In the genomic region with DNA sequence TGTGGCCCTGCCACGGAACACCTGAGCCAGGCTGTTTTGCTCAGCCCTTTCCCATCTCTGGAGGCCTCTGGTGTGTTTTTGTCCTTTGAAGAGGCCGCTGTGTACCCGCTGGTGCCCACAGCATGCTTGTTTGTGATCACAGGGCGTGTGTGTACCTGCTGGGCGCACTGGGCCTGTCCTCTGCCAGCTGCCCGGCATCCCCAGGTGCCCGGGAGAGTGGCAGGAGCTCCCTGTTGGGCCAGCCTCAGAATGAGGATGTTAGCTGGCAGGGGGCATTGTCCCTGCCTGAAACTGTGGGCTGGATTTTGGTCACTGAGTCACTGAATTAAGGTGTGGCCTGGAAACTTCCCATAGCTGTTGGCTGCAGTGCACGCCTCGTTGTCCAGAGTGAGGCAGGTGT, we compare ENCODE assay signal across 18 cellular contexts. TPM values are rescaled to one million over a fixed set of nuclear protein-coding genes. Genes with fewer than 3 reads are reported as not detected.
DNase-seq lines count a peak whose midpoint lies in the region; ATAC-seq, FAIRE-seq and TF ChIP-seq lines count a peak whose summit lies in the region.
"Had no signal": no experiment of that assay in that cellular context is flagged by ENCODE, and none has a peak within 500 bp of the region (broad histone marks: within the 10 kb centered on the region; RNA-seq: fewer than 3 reads in every experiment).

No MANE protein-coding gene starts in this region.

- H3K4me1 ChIP-seq in A673 (ENCODE audit: insufficient read depth, low read length, poor library complexity, severe bottlenecking) (peaks cover 30% of the 10 kb centered on the region), lower lobe of right lung (peaks cover 43% of the 10 kb centered on the region)
- H3K4me1 ChIP-seq: adrenal gland had no signal

- no peak for DNase-seq in A673 (ENCODE audit: low spot score)
- DNase-seq in NCI-H2081 treated with DMSO at 0.1 percent for 48 hours (lab: John Stamatoyannopoulos, UW): peak; percentile 30
- no peak for DNase-seq in lower lobe of right lung
- no peak for DNase-seq in naive thymus-derived CD8-positive, alpha-beta T cell
- DNase-seq in GM19239 (ENCODE audit: insufficient read length, low spot score): no peak
- DNase-seq: activated CD8-positive, alpha-beta T cell treated with anti-CD3 and anti-CD28 coated beads for 36 hours; adrenal gland; HFFc6; natural killer cell; NCI-H2171 treated with DMSO at 0.1 percent for 48 hours; stimulated activated CD4-positive, alpha-beta T cell treated with anti-CD3 and anti-CD28 coated beads, Interleukin-1b, Interleukin-23, amount 100 ng/mL, for 48 hours had no signal

- no peaks in the 10 kb centered on the region for H3K9me3 Mint-ChIP-seq in naive thymus-derived CD8-positive, alpha-beta T cell
- H3K9me3 Mint-ChIP-seq: activated CD8-positive, alpha-beta T cell treated with anti-CD3 and anti-CD28 coated beads for 36 hours; HFFc6; natural killer cell had no signal

- no peaks in the 10 kb centered on the region for H3K36me3 Mint-ChIP-seq in naive thymus-derived CD8-positive, alpha-beta T cell
- H3K36me3 Mint-ChIP-seq: natural killer cell had no signal

- H3K36me3 ChIP-seq in A673 (ENCODE audit: insufficient read depth, low read length, poor library complexity, severe bottlenecking): no peaks in the 10 kb centered on the region
- peaks cover 17% of the 10 kb centered on the region for H3K36me3 ChIP-seq in lower lobe of right lung

- H3K4me3 ChIP-seq in A673 (ENCODE audit: low read depth, low read length, poor library complexity, severe bottlenecking) (no peak overlapping the region), lower lobe of right lung (no peak overlapping the region)
- H3K4me3 ChIP-seq: adrenal gland, SK-N-MC had no signal

- H3K27ac ChIP-seq in A673 (ENCODE audit: low read depth, low read length, poor library complexity, severe bottlenecking): peak overlapping the region; percentile 29
- peak overlapping the region; percentile 79 for H3K27ac ChIP-seq in cingulate gyrus (ENCODE audit: low read depth, low read length)
- H3K27ac ChIP-seq in lower lobe of right lung: peak overlapping the region; percentile 54
- H3K27ac ChIP-seq: adrenal gland, SK-N-MC had no signal

- BruUV-seq in A673 (replicated peaks; lab: Mats Ljungman, UMichigan): no TSS peak

- H3K4me3 Mint-ChIP-seq in naive thymus-derived CD8-positive, alpha-beta T cell: no peak overlapping the region
- H3K4me3 Mint-ChIP-seq: activated CD8-positive, alpha-beta T cell treated with anti-CD3 and anti-CD28 coated beads for 36 hours; HFFc6; natural killer cell had no signal

- CTCF ChIA-PET in A673 (lab: Charles Lee): no interaction called here

- TF ChIP-seq CTCF in A673 (conservative IDR thresholded peaks at IDR 0.05; ENCODE audit: low read depth, low read length): no peak
- TF ChIP-seq CTCF in lower lobe of right lung (IDR thresholded peaks at IDR 0.05): no peak

- no peak overlapping the region for H3K27ac Mint-ChIP-seq in naive thymus-derived CD8-positive, alpha-beta T cell
- H3K27ac Mint-ChIP-seq: activated CD8-positive, alpha-beta T cell treated with anti-CD3 and anti-CD28 coated beads for 36 hours; HFFc6; natural killer cell had no signal

- intact Hi-C loops in A673 (cut with micrococcal nuclease; ENCODE audit: unreplicated experiment) (no loop called here), lower lobe of right lung (cut with DNase I) (no loop called here)

- no peaks in the 10 kb centered on the region for H3K27me3 Mint-ChIP-seq in naive thymus-derived CD8-positive, alpha-beta T cell
- H3K27me3 Mint-ChIP-seq: activated CD8-positive, alpha-beta T cell treated with anti-CD3 and anti-CD28 coated beads for 36 hours had no signal

- H3K9me3 ChIP-seq in A673 (ENCODE audit: low read depth, low read length, poor library complexity, severe bottlenecking) (no peaks in the 10 kb centered on the region), lower lobe of right lung (no peaks in the 10 kb centered on the region)
- H3K9me3 ChIP-seq: adrenal gland had no signal

- POLR2A ChIA-PET in A673 (lab: Charles Lee; ENCODE audit: low non-redundant PET): no interaction called here
- POLR2A ChIA-PET in naive thymus-derived CD8-positive, alpha-beta T cell (lab: Charles Lee): no interaction called here

- H3K4me1 Mint-ChIP-seq in naive thymus-derived CD8-positive, alpha-beta T cell: peaks cover 0 to 20% (median 1%) of the 10 kb centered on the region in 4 donors
- H3K4me1 Mint-ChIP-seq: natural killer cell had no signal

- no peak for FAIRE-seq in GM19239 (lab: Jason Lieb, UNC)
- FAIRE-seq: colon, G401.6, TTC549 had no signal

- H3K27me3 ChIP-seq in A673 (replicated peaks; ENCODE audit: insufficient read depth, low read depth, low read length, poor library complexity) (no peaks in the 10 kb centered on the region), lower lobe of right lung (ENCODE audit: low read depth) (no peaks in the 10 kb centered on the region)
- H3K27me3 ChIP-seq: adrenal gland had no signal

- ATAC-seq in lower lobe of right lung (peak; percentile 26 to 40), HG03139 (IDR thresholded peaks at IDR 0.05; ENCODE audit: unreplicated experiment) (no peak), HG02884 (IDR thresholded peaks at IDR 0.05; ENCODE audit: unreplicated experiment) (no peak)
- ATAC-seq in naive thymus-derived CD8-positive, alpha-beta T cell: no peak
- ATAC-seq: activated CD8-positive, alpha-beta T cell treated with anti-CD3 and anti-CD28 coated beads for 36 hours; natural killer cell had no signal

RNA-seq across cellular contexts. Expression of a gene that starts 31.1 kb away (rescaled TPM):
- total RNA-seq in A673 (2021) (51.6 and 54.9 TPM in 2 replicates), lower lobe of right lung (119 TPM)
- total RNA-seq in naive thymus-derived CD8-positive, alpha-beta T cell: 10 to 100 TPM in 1 of 2 experiments, 1 to 10 TPM in 1; 7.4 to 11.7 TPM
- polyA plus RNA-seq in naive thymus-derived CD8-positive, alpha-beta T cell: 1 to 10 TPM; 2.2 to 6.9 (median 2.6) TPM

Comparison
In these comparisons a context has a peak if more than half of its experiments do, and no peak if none do; other contexts are left out.
1. H3K27ac ChIP-seq: peak in every context shown above with its lines; median percentile 79 in cingulate gyrus; 54 in lower lobe of right lung; 29 in A673.
2. ATAC-seq: peak in lower lobe of right lung (2 of 2); none in naive thymus-derived CD8-positive, alpha-beta T cell (0 of 2), HG03139 (single experiment) and HG02884 (single experiment).